In genomic region chr15:89051875-89052274, GRCh38 we compare ENCODE assay signal across 1 cellular context.
TF ChIP-seq lines count a peak whose summit lies in the region.

No MANE protein-coding gene starts in this region.

TF ChIP-seq in IMR-90, 13 proteins besides CTCF, POLR2A, EP300 and RAD21:
- no peak for TF ChIP-seq RCOR1 (IDR thresholded peaks at IDR 0.05; ENCODE audit: insufficient replicate concordance, low read length)
- peak; percentile 52 for TF ChIP-seq FOS (IDR thresholded peaks at IDR 0.05; ENCODE audit: low read depth, low read length)
- no peak for TF ChIP-seq RFX5 (IDR thresholded peaks at IDR 0.05; ENCODE audit: low read depth, low read length)
